Comparison of ENCODE assay signal across 11 cellular contexts in genomic region chr7:140206963-140207362, GRCh38.
"Had no signal": no experiment of that assay in that cellular context is flagged by ENCODE, and none has a peak within 500 bp of the region (broad histone marks: within the 10 kb centered on the region; RNA-seq: fewer than 3 reads in every experiment).

No MANE protein-coding gene starts in this region.

- H3K4me3 Mint-ChIP-seq: activated naive CD8-positive, alpha-beta T cell treated with anti-CD3 and anti-CD28 coated beads, Interleukin-2, amount 50 U/mL, for 24 hours had no signal

- H3K27ac ChIP-seq: ascending aorta, upper lobe of left lung had no signal

- H3K27ac Mint-ChIP-seq: activated naive CD8-positive, alpha-beta T cell treated with anti-CD3 and anti-CD28 coated beads, Interleukin-2, amount 50 U/mL, for 24 hours; progenitor cell of endocrine pancreas had no signal

- H3K4me2 ChIP-seq: SK-N-SH, smooth muscle cell had no signal

- DNase-seq: activated naive CD8-positive, alpha-beta T cell treated with anti-CD3 and anti-CD28 coated beads, Interleukin-2, amount 50 U/mL, for 24 hours; dorsolateral prefrontal cortex; hypothalamus; right cardiac atrium; Right ventricle myocardium superior; SK-N-SH; upper lobe of left lung had no signal

- H3K4me1 ChIP-seq: ascending aorta had no signal

- H3K4me3 ChIP-seq: ascending aorta, smooth muscle cell, upper lobe of left lung had no signal

- H3K27me3 ChIP-seq: ascending aorta, dorsolateral prefrontal cortex, upper lobe of left lung had no signal

- H3K9ac ChIP-seq: SK-N-SH had no signal

- H3K27me3 Mint-ChIP-seq: activated naive CD8-positive, alpha-beta T cell treated with anti-CD3 and anti-CD28 coated beads, Interleukin-2, amount 50 U/mL, for 24 hours had no signal

- ATAC-seq: activated naive CD8-positive, alpha-beta T cell treated with anti-CD3 and anti-CD28 coated beads, Interleukin-2, amount 50 U/mL, for 24 hours; esophagus mucosa; right cardiac atrium had no signal
